Comparison of ENCODE assay signal across 1 cellular context in the genomic region with DNA sequence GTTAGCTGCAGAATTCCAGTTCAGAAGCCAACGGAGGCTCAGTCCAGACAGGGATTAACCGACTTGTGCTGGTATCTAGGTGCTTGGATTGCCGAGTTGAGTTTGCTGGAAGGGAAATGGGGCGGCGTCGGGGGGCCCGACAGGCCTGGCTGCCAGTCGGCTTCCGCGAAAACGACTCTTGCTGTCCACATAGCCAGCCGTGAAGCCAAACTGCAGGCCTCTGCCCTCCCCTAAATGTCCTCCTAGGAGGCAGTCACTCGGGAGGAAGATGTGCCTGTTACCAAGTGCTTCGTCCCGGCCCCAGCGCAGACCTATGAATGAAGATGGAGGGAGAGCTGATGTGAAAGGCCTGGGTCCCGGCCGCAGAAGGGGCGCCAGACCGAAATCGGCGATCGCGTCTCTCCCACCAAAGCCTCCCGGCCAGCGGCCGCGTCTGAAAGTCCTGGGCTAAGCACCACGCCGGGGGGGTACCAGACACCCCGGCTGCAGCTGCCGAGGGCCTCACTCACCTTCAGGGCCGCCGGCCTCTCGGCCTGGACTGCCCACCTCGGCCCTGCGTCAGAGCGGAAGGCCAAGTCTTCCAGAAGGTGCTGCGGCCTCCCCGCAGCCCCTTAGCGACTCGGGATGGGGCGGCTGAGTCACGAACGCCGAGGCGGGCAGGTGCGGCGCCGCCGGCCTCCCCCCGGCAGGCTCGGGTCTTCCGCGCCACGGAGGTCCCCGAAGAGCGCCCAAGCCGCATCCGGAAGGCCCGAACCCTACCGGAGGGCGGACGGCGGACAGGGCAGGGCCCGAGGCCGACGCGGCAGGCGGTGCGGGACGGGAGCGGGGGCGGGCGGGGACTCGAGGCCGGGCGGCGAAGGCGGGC.
TF ChIP-seq lines count a peak whose summit lies in the region.

No MANE protein-coding gene starts in this region.

TF ChIP-seq in GM12878, 131 proteins besides CTCF, POLR2A, EP300 and RAD21 (continued from another document):
- TF ChIP-seq, protein P1, sequence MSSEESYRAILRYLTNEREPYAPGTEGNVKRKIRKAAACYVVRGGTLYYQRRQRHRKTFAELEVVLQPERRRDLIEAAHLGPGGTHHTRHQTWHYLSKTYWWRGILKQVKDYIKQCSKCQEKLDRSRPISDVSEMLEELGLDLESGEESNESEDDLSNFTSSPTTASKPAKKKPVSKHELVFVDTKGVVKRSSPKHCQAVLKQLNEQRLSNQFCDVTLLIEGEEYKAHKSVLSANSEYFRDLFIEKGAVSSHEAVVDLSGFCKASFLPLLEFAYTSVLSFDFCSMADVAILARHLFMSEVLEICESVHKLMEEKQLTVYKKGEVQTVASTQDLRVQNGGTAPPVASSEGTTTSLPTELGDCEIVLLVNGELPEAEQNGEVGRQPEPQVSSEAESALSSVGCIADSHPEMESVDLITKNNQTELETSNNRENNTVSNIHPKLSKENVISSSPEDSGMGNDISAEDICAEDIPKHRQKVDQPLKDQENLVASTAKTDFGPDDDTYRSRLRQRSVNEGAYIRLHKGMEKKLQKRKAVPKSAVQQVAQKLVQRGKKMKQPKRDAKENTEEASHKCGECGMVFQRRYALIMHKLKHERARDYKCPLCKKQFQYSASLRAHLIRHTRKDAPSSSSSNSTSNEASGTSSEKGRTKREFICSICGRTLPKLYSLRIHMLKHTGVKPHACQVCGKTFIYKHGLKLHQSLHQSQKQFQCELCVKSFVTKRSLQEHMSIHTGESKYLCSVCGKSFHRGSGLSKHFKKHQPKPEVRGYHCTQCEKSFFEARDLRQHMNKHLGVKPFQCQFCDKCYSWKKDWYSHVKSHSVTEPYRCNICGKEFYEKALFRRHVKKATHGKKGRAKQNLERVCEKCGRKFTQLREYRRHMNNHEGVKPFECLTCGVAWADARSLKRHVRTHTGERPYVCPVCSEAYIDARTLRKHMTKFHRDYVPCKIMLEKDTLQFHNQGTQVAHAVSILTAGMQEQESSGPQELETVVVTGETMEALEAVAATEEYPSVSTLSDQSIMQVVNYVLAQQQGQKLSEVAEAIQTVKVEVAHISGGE (CRISPR knock-in tag; IDR thresholded peaks at IDR 0.05), result no peak
- no peak for TF ChIP-seq HCFC1 (IDR thresholded peaks at IDR 0.05; ENCODE audit: low read length)
- no peak for TF ChIP-seq CHD4 (IDR thresholded peaks at IDR 0.05)
- TF ChIP-seq, protein P2, sequence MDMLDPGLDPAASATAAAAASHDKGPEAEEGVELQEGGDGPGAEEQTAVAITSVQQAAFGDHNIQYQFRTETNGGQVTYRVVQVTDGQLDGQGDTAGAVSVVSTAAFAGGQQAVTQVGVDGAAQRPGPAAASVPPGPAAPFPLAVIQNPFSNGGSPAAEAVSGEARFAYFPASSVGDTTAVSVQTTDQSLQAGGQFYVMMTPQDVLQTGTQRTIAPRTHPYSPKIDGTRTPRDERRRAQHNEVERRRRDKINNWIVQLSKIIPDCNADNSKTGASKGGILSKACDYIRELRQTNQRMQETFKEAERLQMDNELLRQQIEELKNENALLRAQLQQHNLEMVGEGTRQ (IDR thresholded peaks at IDR 0.05; ENCODE audit: borderline replicate concordance, low read depth, low read length), result no peak
- no peak for TF ChIP-seq JUND (IDR thresholded peaks at IDR 0.05; ENCODE audit: low read depth, low read length)
